ENCODE assay signal across 8 cellular contexts in the genomic region with DNA sequence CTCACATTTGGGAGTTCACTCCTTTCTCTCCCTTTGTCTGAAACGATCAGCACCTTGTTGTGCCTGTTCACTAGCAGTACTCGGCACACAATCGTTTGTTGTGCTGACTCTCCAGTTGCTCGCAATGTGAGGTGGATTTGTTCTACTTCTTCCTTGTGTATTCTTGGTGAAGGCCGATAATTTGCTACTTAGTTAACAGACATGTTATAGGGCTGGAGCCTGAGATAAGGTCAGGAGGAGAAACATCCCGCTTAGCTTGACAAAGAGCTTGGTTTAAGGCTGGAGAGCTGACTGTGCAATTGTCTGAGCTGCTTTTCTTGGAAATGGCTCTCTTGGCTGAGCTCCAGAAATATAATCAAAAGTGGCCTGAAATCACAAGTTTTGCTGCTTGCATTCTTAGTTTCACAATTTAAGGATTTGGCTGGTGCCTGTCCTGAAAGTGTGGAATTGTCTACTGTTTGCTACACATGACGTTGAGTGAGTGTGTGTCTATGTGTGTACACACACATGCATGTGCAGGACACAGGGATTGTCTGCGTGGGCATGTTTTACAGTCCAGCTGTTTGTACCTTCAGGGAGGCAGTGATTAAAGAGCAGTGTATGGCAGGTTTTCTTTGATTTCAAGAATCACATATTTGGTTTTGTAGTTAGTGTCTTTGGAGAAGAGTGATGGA.
DNase-seq lines count a peak whose midpoint lies in the region; ATAC-seq and TF ChIP-seq lines count a peak whose summit lies in the region.

No MANE protein-coding gene starts in this region.

- H3K36me3 Mint-ChIP-seq in central memory CD8-positive, alpha-beta T cell (ENCODE audit: insufficient read depth): peaks cover 2% of the 10 kb centered on the region
- H3K36me3 Mint-ChIP-seq in naive thymus-derived CD4-positive, alpha-beta T cell: no peaks in the 10 kb centered on the region

- H3K9me3 ChIP-seq in naive thymus-derived CD4-positive, alpha-beta T cell (ENCODE audit: control insufficient read depth in 2 of 3, low read length in 3 of 3): no peaks in the 10 kb centered on the region

- H3K4me3 ChIP-seq in AG10803 (ENCODE audit: low read length): no peak overlapping the region
- H3K4me3 ChIP-seq in naive thymus-derived CD4-positive, alpha-beta T cell (ENCODE audit: low read length): peak overlapping the region; percentile 3

- peaks cover 41% of the 10 kb centered on the region for H3K4me1 Mint-ChIP-seq in central memory CD8-positive, alpha-beta T cell
- peaks cover 31 to 88% (median 61%) of the 10 kb centered on the region in 7 donors for H3K4me1 Mint-ChIP-seq in naive thymus-derived CD4-positive, alpha-beta T cell

- H3K27me3 Mint-ChIP-seq in central memory CD8-positive, alpha-beta T cell: no peaks in the 10 kb centered on the region
- no peaks in the 10 kb centered on the region for H3K27me3 Mint-ChIP-seq in naive thymus-derived CD4-positive, alpha-beta T cell

- H3K36me3 ChIP-seq in naive thymus-derived CD4-positive, alpha-beta T cell (ENCODE audit: control insufficient read depth in 2 of 3, insufficient read depth in 3 of 3, low read length in 3 of 3): no peaks in the 10 kb centered on the region

- peaks cover 35 to 41% of the 10 kb centered on the region in 2 donors for H3K4me1 ChIP-seq in naive thymus-derived CD4-positive, alpha-beta T cell (ENCODE audit: control insufficient read depth in 2 of 2, insufficient read depth in 2 of 2, low read length in 2 of 2)

- intact Hi-C loops in naive thymus-derived CD4-positive, alpha-beta T cell (cut with micrococcal nuclease): loop anchor here (1.0 to 10.0 kb wide), 15 partner anchors 10 to 1892 kb away; a partner anchor contains a TSS

- POLR2A ChIA-PET in naive thymus-derived CD4-positive, alpha-beta T cell (lab: Charles Lee): interaction anchor here (1.0 to 11.1 kb wide), 29 partner anchors 8 to 142 kb away, joined by 3 to 214 read pairs (median 11); a partner anchor contains a TSS

- peak overlapping the region; percentile 97 for H3K27ac Mint-ChIP-seq in central memory CD8-positive, alpha-beta T cell (ENCODE audit: low read depth)
- peak overlapping the region; percentile 96 to 99 (median 99) for H3K27ac Mint-ChIP-seq in naive thymus-derived CD4-positive, alpha-beta T cell

- CTCF ChIA-PET in naive thymus-derived CD4-positive, alpha-beta T cell (lab: Charles Lee): interaction anchor here (0.7 to 4.0 kb wide), 10 partner anchors 9 to 144 kb away, joined by 3 to 39 read pairs (median 5); no protein-coding TSS in a partner anchor

- H3K27me3 ChIP-seq in naive thymus-derived CD4-positive, alpha-beta T cell (ENCODE audit: control insufficient read depth in 2 of 2, insufficient read depth in 2 of 2, low read length in 2 of 2): no peaks in the 10 kb centered on the region

- peak overlapping the region; percentile 74 for H3K27ac ChIP-seq in naive thymus-derived CD4-positive, alpha-beta T cell (ENCODE audit: low read depth, low read length)

- H3K9me3 Mint-ChIP-seq in central memory CD8-positive, alpha-beta T cell: no peaks in the 10 kb centered on the region
- H3K9me3 Mint-ChIP-seq in naive thymus-derived CD4-positive, alpha-beta T cell: no peaks in the 10 kb centered on the region

- DNase-seq in AG10803 (ENCODE audit: low read depth) (peak; percentile 63), NCI-H1105 treated with DMSO at 0.1 percent for 48 hours (lab: John Stamatoyannopoulos, UW) (peak; percentile 68), NCI-H446 treated with DMSO at 0.1 percent for 48 hours (lab: John Stamatoyannopoulos, UW) (no peak), occipital lobe (lab: John Stamatoyannopoulos, UW) (no peak), HuH-7.5 (ENCODE audit: low spot score) (no peak)
- no peak for DNase-seq in central memory CD8-positive, alpha-beta T cell (ENCODE audit: low spot score in 2 of 2)
- no peak for DNase-seq in naive thymus-derived CD4-positive, alpha-beta T cell

- no peak for TF ChIP-seq CTCF in AG10803 (conservative IDR thresholded peaks at IDR 0.05; ENCODE audit: low read length)

- peak; percentile 2 for ATAC-seq in GM19467 (IDR thresholded peaks at IDR 0.05; ENCODE audit: unreplicated experiment)
- ATAC-seq in central memory CD8-positive, alpha-beta T cell (replicated peaks; ENCODE audit: extremely low read depth, poor library complexity, severe bottlenecking): no peak
- ATAC-seq in naive thymus-derived CD4-positive, alpha-beta T cell: no peak

- H3K4me3 Mint-ChIP-seq in central memory CD8-positive, alpha-beta T cell: peak overlapping the region; percentile 75
- H3K4me3 Mint-ChIP-seq in naive thymus-derived CD4-positive, alpha-beta T cell: peak overlapping the region; percentile 75 to 96 (median 86)

Comparison
In these comparisons a context has a peak if more than half of its experiments do, and no peak if none do; other contexts are left out.
1. DNase-seq: peak in AG10803 (single experiment) and NCI-H1105 treated with DMSO at 0.1 percent for 48 hours (single experiment); none in central memory CD8-positive, alpha-beta T cell (0 of 2), naive thymus-derived CD4-positive, alpha-beta T cell (0 of 9), NCI-H446 treated with DMSO at 0.1 percent for 48 hours (single experiment), occipital lobe (single experiment) and HuH-7.5 (single experiment).